Comparison of ENCODE assay signal across 8 cellular contexts in the genomic region with DNA sequence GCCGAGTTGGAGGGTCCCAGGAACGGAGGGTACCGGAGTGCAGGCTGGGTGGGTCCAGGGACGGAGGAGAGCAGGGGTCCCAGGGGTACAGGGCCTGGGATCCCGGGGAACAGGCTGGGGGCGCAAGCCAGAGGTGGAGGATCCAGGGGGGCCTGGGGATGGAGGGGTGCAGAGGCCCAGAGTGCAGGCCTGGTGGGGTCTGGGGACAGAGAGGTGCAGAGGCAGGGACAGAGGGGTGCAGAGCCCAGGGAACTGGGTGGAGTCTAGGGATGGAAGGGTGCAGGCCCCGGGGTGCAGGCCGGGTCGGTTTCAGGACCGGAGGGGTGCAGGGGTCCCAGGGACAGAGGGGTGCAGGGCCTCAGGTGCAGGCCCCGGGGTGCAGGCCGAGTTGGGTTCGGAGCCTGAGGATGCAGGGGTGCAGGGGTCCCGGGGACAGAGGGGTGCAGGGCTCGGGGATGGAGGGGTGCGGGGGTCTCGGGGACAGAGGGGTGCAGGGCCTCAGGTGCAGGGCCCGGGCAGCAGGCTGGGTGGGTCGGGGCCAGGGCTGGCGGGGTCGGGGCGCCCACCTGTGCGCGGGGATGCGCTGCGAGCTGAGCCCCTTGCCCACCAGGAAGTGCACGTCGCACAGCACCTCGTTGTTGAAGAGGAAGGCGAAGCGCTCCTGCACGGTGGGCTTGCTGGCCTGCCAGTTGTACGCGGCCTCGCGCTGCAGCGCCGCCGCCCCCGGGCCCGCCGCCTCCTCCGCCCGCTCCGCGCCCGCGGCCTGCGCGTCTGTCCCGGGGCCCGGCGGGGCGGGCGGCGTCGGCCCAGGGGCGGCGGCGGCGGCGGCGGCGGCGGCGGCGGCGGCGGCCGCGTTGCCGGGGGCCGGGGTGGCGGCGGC. TPM values are rescaled to one million over a fixed set of nuclear protein-coding genes. Genes with fewer than 3 reads are reported as not detected.
DNase-seq lines count a peak whose midpoint lies in the region; TF ChIP-seq lines count a peak whose summit lies in the region.

No MANE protein-coding gene starts in this region.

- no TSS peak for BruUV-seq in MCF 10A (replicated peaks; lab: Mats Ljungman, UMichigan)

- H3K27ac ChIP-seq in temporal lobe (ENCODE audit: low read depth, low read length): peak overlapping the region; percentile 74

- peak overlapping the region; percentile 73 for H3K4me3 Mint-ChIP-seq in MCF 10A (ENCODE audit: unreplicated experiment)

- H3K4me1 Mint-ChIP-seq in MCF 10A (ENCODE audit: insufficient read depth, unreplicated experiment): peaks cover 21% of the 10 kb centered on the region

- intact Hi-C loops in MCF 10A (cut with micrococcal nuclease): loop anchor here (5.0 kb wide), 1 partner anchor 137 kb away; a partner anchor contains a TSS

- no peaks in the 10 kb centered on the region for H3K27me3 Mint-ChIP-seq in MCF 10A (ENCODE audit: insufficient read depth, unreplicated experiment)

- TF ChIP-seq CTCF in GM10248 (IDR thresholded peaks at IDR 0.05; ENCODE audit: control extremely low read depth, extremely low read depth, low read depth, missing control alignments) (no peak), MCF 10A (IDR thresholded peaks at IDR 0.05; ENCODE audit: unreplicated experiment) (no peak)

- POLR2A ChIA-PET in GM10248 (lab: Yijun Ruan, JAX) (no interaction called here), MCF 10A (lab: Yijun Ruan, JAX) (no interaction called here)

- H3K36me3 Mint-ChIP-seq in MCF 10A (ENCODE audit: insufficient read depth, unreplicated experiment): peaks cover 7% of the 10 kb centered on the region

- no peak overlapping the region for H3K27ac Mint-ChIP-seq in MCF 10A (ENCODE audit: low read depth, unreplicated experiment)

- CTCF ChIA-PET in GM10248 (lab: Yijun Ruan, JAX): no interaction called here
- CTCF ChIA-PET in MCF 10A (lab: Yijun Ruan, JAX): no interaction called here

- no peaks in the 10 kb centered on the region for H3K9me3 Mint-ChIP-seq in MCF 10A (ENCODE audit: unreplicated experiment)

- peak; percentile 72 for DNase-seq in GM10248 (ENCODE audit: extremely low spot score)
- peak; percentile 78 for DNase-seq in NCI-H69 (lab: John Stamatoyannopoulos, UW)
- no peak for DNase-seq in MCF 10A (ENCODE audit: unreplicated experiment)
- DNase-seq in left kidney (ENCODE audit: low read depth, low spot score): peak; percentile 66
- DNase-seq in NCI-H524 treated with DMSO at 0.1 percent for 48 hours (lab: John Stamatoyannopoulos, UW): no peak
- DNase-seq in MV-4-11 (lab: John Stamatoyannopoulos, UW): no peak
- no peak for DNase-seq in NCI-H446 treated with DMSO at 0.1 percent for 48 hours (lab: John Stamatoyannopoulos, UW)

RNA-seq across cellular contexts. Expression of a gene that starts 0.5 kb away (rescaled TPM):
- total RNA-seq in MCF 10A (2022) (53.1 and 53.4 TPM in 2 replicates), temporal lobe (56.5 TPM)

RNA-seq across cellular contexts. Expression of a gene that starts 36.1 kb away (rescaled TPM):
- total RNA-seq in MCF 10A (2022) (146 and 224 TPM in 2 replicates), temporal lobe (13.0 TPM)

Comparison
In these comparisons a context has a peak if more than half of its experiments do, and no peak if none do; other contexts are left out.
1. DNase-seq: peak in GM10248 (single experiment), NCI-H69 (single experiment) and left kidney (single experiment); none in MCF 10A (single experiment), NCI-H524 treated with DMSO at 0.1 percent for 48 hours (single experiment), MV-4-11 (single experiment) and NCI-H446 treated with DMSO at 0.1 percent for 48 hours (single experiment).
2. RNA of a gene that starts 36.1 kb away (total RNA-seq): 146 to 224 TPM in MCF 10A; 13.0 TPM in temporal lobe (single experiment); every median in the first group is over 10 times any median in the second.